8 cellular contexts compared by ENCODE assay signal in the genomic region with DNA sequence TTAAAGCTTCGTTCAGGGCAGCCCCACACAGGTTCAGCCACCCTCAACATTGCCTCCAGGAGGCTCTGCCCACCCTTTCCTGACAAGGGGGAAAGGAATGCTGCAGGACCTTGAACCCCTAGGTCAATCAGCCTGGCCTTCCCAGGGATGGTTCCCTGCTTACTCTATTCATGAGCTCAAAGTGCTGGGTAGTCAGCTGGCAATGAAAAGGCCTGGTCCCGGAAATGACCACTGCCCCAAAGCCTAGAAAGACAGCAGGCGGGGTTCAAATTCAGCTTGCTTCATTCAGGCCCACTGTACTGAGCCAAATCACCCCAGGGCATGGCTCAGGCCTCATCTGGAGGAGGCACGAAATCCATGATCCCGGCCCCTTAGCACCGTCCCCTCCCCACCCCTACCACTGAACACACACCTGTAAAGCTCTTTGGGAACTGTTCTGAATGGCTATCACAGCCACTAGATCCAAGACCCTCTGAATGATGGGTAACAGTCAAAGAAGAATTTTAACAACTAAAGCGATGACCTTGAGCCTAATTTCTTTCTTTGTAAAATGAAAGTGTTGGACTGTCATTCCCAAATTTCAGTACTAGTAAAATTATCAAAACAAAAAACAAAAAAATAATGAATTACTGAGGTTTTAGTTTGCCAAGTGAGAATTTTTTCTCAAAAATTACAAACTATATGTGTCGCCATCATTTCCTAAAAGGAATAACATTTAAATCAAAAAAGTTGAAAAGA. TPM values are rescaled to one million over a fixed set of nuclear protein-coding genes. Genes with fewer than 3 reads are reported as not detected.
DNase-seq lines count a peak whose midpoint lies in the region; ATAC-seq and TF ChIP-seq lines count a peak whose summit lies in the region.

No MANE protein-coding gene starts in this region.

- no peak for TF ChIP-seq EP300 in ovary (IDR thresholded peaks at IDR 0.05)

- H3K36me3 Mint-ChIP-seq in T-helper 1 cell treated with Interleukin-12 subunit alpha and Interleukin-12 subunit beta and Interleukin-4 antibody, amounts not matched to agents 30 μg/mL and 1 μg/mL, for 36 hours (ENCODE audit: low read depth): peaks cover 9% of the 10 kb centered on the region

- H3K4me1 ChIP-seq in ovary (ENCODE audit: insufficient read depth): peaks cover 12% of the 10 kb centered on the region

- H3K27me3 ChIP-seq in WERI-Rb-1 (ENCODE audit: insufficient read depth, low read depth, severe bottlenecking) (no peaks in the 10 kb centered on the region), ovary (no peaks in the 10 kb centered on the region)

- 28 to 29% (median 28%) methylated on average over 8 of the region's 8 CpGs for WGBS in ovary, 3 donors

- no peaks in the 10 kb centered on the region for H3K9me3 ChIP-seq in WERI-Rb-1 (ENCODE audit: severe bottlenecking)
- no peaks in the 10 kb centered on the region for H3K9me3 ChIP-seq in ovary

- H3K4me3 ChIP-seq in WERI-Rb-1 (ENCODE audit: low read depth, low read length) (peak overlapping the region; percentile 82), foreskin fibroblast (ENCODE audit: low read depth in 1 of 2, low read length in 2 of 2) (peak overlapping the region; percentile 84 to 86), ovary (peak overlapping the region; percentile 81)

- peak overlapping the region; percentile 91 for H3K27ac Mint-ChIP-seq in T-helper 1 cell treated with Interleukin-12 subunit alpha and Interleukin-12 subunit beta and Interleukin-4 antibody, amounts not matched to agents 30 μg/mL and 1 μg/mL, for 36 hours

- TF ChIP-seq CTCF in WERI-Rb-1 (IDR thresholded peaks at IDR 0.05; ENCODE audit: low read depth, low read length) (no peak), foreskin fibroblast (IDR thresholded peaks at IDR 0.05; ENCODE audit: low read depth, low read length) (no peak), ovary (IDR thresholded peaks at IDR 0.05) (no peak)

- intact Hi-C loops in ovary (cut with DNase I): no loop called here

- no peaks in the 10 kb centered on the region for H3K27me3 Mint-ChIP-seq in T-helper 1 cell treated with Interleukin-12 subunit alpha and Interleukin-12 subunit beta and Interleukin-4 antibody, amounts not matched to agents 30 μg/mL and 1 μg/mL, for 36 hours (ENCODE audit: low read depth)

- no peaks in the 10 kb centered on the region for H3K9me3 Mint-ChIP-seq in T-helper 1 cell treated with Interleukin-12 subunit alpha and Interleukin-12 subunit beta and Interleukin-4 antibody, amounts not matched to agents 30 μg/mL and 1 μg/mL, for 36 hours

- no peak for DNase-seq in T-helper 1 cell
- DNase-seq in WERI-Rb-1: no peak
- DNase-seq in foreskin fibroblast: peak; percentile 55 to 78
- DNase-seq in ovary: peak in 4 of 5 donors; percentile 23 to 47 (median 40)
- no peak for DNase-seq in DMS114 treated with DMSO at 0.1 percent for 48 hours (lab: John Stamatoyannopoulos, UW; ENCODE audit: unreplicated experiment)
- DNase-seq in NCI-H187 treated with DMSO at 0.1 percent for 48 hours (lab: John Stamatoyannopoulos, UW): no peak

- no peak for ATAC-seq in GM18519 (IDR thresholded peaks at IDR 0.05; ENCODE audit: low FRiP score, unreplicated experiment)

- no peak for TF ChIP-seq POLR2A in ovary (IDR thresholded peaks at IDR 0.05)

- H3K4me1 Mint-ChIP-seq in T-helper 1 cell treated with Interleukin-12 subunit alpha and Interleukin-12 subunit beta and Interleukin-4 antibody, amounts not matched to agents 30 μg/mL and 1 μg/mL, for 36 hours (ENCODE audit: low read depth): peaks cover 24% of the 10 kb centered on the region

- peak overlapping the region; percentile 96 for H3K4me3 Mint-ChIP-seq in T-helper 1 cell treated with Interleukin-12 subunit alpha and Interleukin-12 subunit beta and Interleukin-4 antibody, amounts not matched to agents 30 μg/mL and 1 μg/mL, for 36 hours

- H3K36me3 ChIP-seq in WERI-Rb-1 (no peaks in the 10 kb centered on the region; the same call in none of the 2 replicates), ovary (no peaks in the 10 kb centered on the region)

- H3K27ac ChIP-seq in WERI-Rb-1: no peak overlapping the region
- peak overlapping the region in 1 of 2 donors; percentile 93 for H3K27ac ChIP-seq in ovary

RNA-seq across cellular contexts. Expression of gene URGCP, which starts 1.0 kb away (rescaled TPM):
- total RNA-seq in ovary: 10 to 100 TPM; 20.9 to 41.0 (median 38.8) TPM
- polyA plus RNA-seq in ovary: 10 to 100 TPM; 19.3 to 55.1 TPM

RNA-seq across cellular contexts. Expression of gene UBE2D4, which starts 20.9 kb away (rescaled TPM):
- total RNA-seq in ovary: 10 to 100 TPM in 6 of 7 donors, 1 to 10 TPM in 1; 9.1 to 24.8 (median 19.1) TPM
- 10 to 100 TPM in 1 of 2 donors, 1 to 10 TPM in 1; 9.9 to 32.1 TPM for polyA plus RNA-seq in ovary

RNA-seq across cellular contexts. Expression of gene MRPS24, which starts 36.1 kb away (rescaled TPM):
- 100 to 1,000 TPM in 1 of 7 donors, 10 to 100 TPM in 6; 73.0 to 111 (median 90.9) TPM for total RNA-seq in ovary
- polyA plus RNA-seq in ovary: 100 to 1,000 TPM; 104 to 124 TPM

Comparison
In these comparisons a context has a peak if more than half of its experiments do, and no peak if none do; other contexts are left out.
1. DNase-seq: peak in foreskin fibroblast (2 of 2) and ovary (4 of 5); none in T-helper 1 cell (0 of 5), WERI-Rb-1 (single experiment), DMS114 treated with DMSO at 0.1 percent for 48 hours (single experiment) and NCI-H187 treated with DMSO at 0.1 percent for 48 hours (single experiment).
2. Peak in every context shown above with its lines, with median percentiles within 50 percentile points of each other: H3K4me3 ChIP-seq.